ENCODE assay signal across 20 cellular contexts in genomic region chr2:121213386-121213785, GRCh38.
"Had no signal": no experiment of that assay in that cellular context is flagged by ENCODE, and none has a peak within 500 bp of the region (broad histone marks: within the 10 kb centered on the region; RNA-seq: fewer than 3 reads in every experiment).

No MANE protein-coding gene starts in this region.

- H3K9me3 Mint-ChIP-seq: IgD-negative memory B cell had no signal

- H3K4me3 ChIP-seq: K562 had no signal

- H3K9me3 ChIP-seq: SK-N-SH had no signal

- ATAC-seq: K562 had no signal

- H3K9ac ChIP-seq: KMS-11, SK-N-SH had no signal

- DNase-seq: Kasumi-1, MM.1S, NCI-H1092 treated with DMSO at 0.1 percent for 48 hours, NCI-H1436, NCI-H187, NCI-H2029, NCI-H2081 treated with DMSO at 0.1 percent for 48 hours, NCI-H2171, NCI-H226, NCI-H446, NCI-H510A, NCI-H524 treated with DMSO at 0.1 percent for 48 hours, NCI-H69, NCI-H774, RPMI8226, SHP77, SK-N-SH had no signal

- H3K27ac ChIP-seq: KMS-11 had no signal

- H3K36me3 Mint-ChIP-seq: IgD-negative memory B cell had no signal
